ENCODE assay signal across 8 cellular contexts in the genomic region with DNA sequence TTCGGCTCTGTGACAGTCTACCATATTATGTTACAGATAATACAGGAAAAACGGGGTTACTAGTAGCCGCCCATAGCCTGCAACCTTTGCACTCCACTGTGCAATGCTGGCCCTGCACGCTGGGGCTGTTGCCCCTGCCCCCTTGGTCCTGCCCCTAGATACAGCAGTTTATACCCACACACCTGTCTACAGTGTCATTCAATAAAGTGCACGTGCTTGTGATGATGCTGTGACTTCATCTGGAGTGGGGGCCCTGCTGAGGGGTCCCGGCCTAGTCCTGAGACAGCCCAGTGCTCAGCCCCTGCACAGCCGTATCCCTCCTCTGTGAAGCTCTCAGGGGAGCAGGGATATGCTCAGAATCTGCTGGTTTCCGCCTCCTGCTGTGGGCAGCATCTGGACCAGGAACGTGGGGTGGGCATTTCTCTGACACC. TPM values are rescaled to one million over a fixed set of nuclear protein-coding genes. Genes with fewer than 3 reads are reported as not detected.
DNase-seq lines count a peak whose midpoint lies in the region; ATAC-seq and TF ChIP-seq lines count a peak whose summit lies in the region.

No MANE protein-coding gene starts in this region.

- H3K14ac ChIP-seq in neuronal stem cell (ENCODE audit: low read length) = no peak overlapping the region

- peaks cover 2% of the 10 kb centered on the region for H3K79me1 ChIP-seq in neuronal stem cell (ENCODE audit: low read depth, low read length)

- peak overlapping the region; percentile 93 for H3K4me3 ChIP-seq in CD4-positive, CD25-positive, alpha-beta regulatory T cell (ENCODE audit: low read depth, low read length)
- H3K4me3 ChIP-seq in fibroblast of the aortic adventitia (ENCODE audit: low read depth, low read length) (peak overlapping the region; percentile 84), neuronal stem cell (ENCODE audit: low read length in 2 of 2) (peak overlapping the region; percentile 25 to 76)

- peaks cover 12% of the 10 kb centered on the region for H3K36me3 Mint-ChIP-seq in CD4-positive, CD25-positive, alpha-beta regulatory T cell
- H3K36me3 Mint-ChIP-seq in T-cell = peaks cover 15% of the 10 kb centered on the region

- no peak for ATAC-seq in CD4-positive, CD25-positive, alpha-beta regulatory T cell (ENCODE audit: low read depth in 2 of 2)
- ATAC-seq in T-cell (replicated peaks in 1 of 4) (no peak), HG03439 (IDR thresholded peaks at IDR 0.05; ENCODE audit: unreplicated experiment) (no peak)

- no peak overlapping the region for H4K8ac ChIP-seq in neuronal stem cell (ENCODE audit: low read depth, low read length)

- no peaks in the 10 kb centered on the region for H3K27me3 ChIP-seq in CD4-positive, CD25-positive, alpha-beta regulatory T cell (ENCODE audit: control insufficient read depth, insufficient read depth, low read length)
- peaks cover 0 to 24% (median 0%) of the 10 kb centered on the region in 3 experiments for H3K27me3 ChIP-seq in neuronal stem cell (ENCODE audit: control insufficient read depth in 3 of 3, insufficient read depth in 3 of 3, low read depth in 1 of 3, low read length in 3 of 3)

- H2BK12ac ChIP-seq in neuronal stem cell (ENCODE audit: low read length) = peak overlapping the region; percentile 0

- no CpG with 5 or more reads among the region's 9 CpGs for WGBS in neuronal stem cell (ENCODE audit: extremely low coverage in 2 of 2, insufficient read length in 2 of 2, insufficient replicate concordance in 1 of 2), 2 donors

- no peak overlapping the region for H2BK120ac ChIP-seq in neuronal stem cell (ENCODE audit: low read depth, low read length)

- H3K36me3 ChIP-seq in CD4-positive, CD25-positive, alpha-beta regulatory T cell (ENCODE audit: control insufficient read depth, insufficient read depth, low read length) = no peaks in the 10 kb centered on the region
- peaks cover 0 to 32% of the 10 kb centered on the region in 2 donors for H3K36me3 ChIP-seq in neuronal stem cell (replicated peaks in 1 of 2; ENCODE audit: control insufficient read depth in 2 of 2, insufficient read depth in 2 of 2, low read length in 2 of 2)

- no peaks in the 10 kb centered on the region for H3K9me3 Mint-ChIP-seq in CD4-positive, CD25-positive, alpha-beta regulatory T cell
- H3K9me3 Mint-ChIP-seq in T-cell = no peaks in the 10 kb centered on the region

- H2BK5ac ChIP-seq in neuronal stem cell (ENCODE audit: low read length) = peak overlapping the region; percentile 62

- no peak overlapping the region for H2AFZ ChIP-seq in neuronal stem cell (ENCODE audit: low read length)

- no peak for TF ChIP-seq CTCF in fibroblast of the aortic adventitia (IDR thresholded peaks at IDR 0.05; ENCODE audit: insufficient read depth, low read length)

- POLR2A ChIA-PET in T-cell (lab: Charles Lee) = no interaction called here

- H3K18ac ChIP-seq in neuronal stem cell (ENCODE audit: low read length) = peak overlapping the region; percentile 95

- H3K4me3 Mint-ChIP-seq in CD4-positive, CD25-positive, alpha-beta regulatory T cell = peak overlapping the region; percentile 93 to 100 (median 98)
- peak overlapping the region; percentile 90 to 94 (median 91) for H3K4me3 Mint-ChIP-seq in T-cell

- H3K27ac ChIP-seq in CD4-positive, CD25-positive, alpha-beta regulatory T cell (ENCODE audit: insufficient read depth, low read length, poor library complexity, severe bottlenecking) = peak overlapping the region; percentile 84
- H3K27ac ChIP-seq in neuronal stem cell (replicated peaks; ENCODE audit: low read length) = no peak overlapping the region

- CTCF ChIA-PET in T-cell (lab: Charles Lee) = interaction anchor here in 1 of 2 donors (1.7 kb wide), 1 partner anchor 64 kb away, joined by 5 read pairs; no protein-coding TSS in a partner anchor

- peak overlapping the region; percentile 97 to 100 (median 97) for H3K27ac Mint-ChIP-seq in CD4-positive, CD25-positive, alpha-beta regulatory T cell
- H3K27ac Mint-ChIP-seq in T-cell = peak overlapping the region; percentile 97 to 99

- no peak overlapping the region for H3K9ac ChIP-seq in neuronal stem cell (ENCODE audit: low read depth, low read length, poor library complexity)

- DNase-seq in CD4-positive, CD25-positive, alpha-beta regulatory T cell = peak in 1 of 3 donors; percentile 34
- DNase-seq in T-cell (peak in 2 of 34 experiments; percentile 32 to 35), fibroblast of the aortic adventitia (ENCODE audit: low read depth) (no peak), neuronal stem cell (ENCODE audit: low spot score) (no peak), SHP77 (lab: John Stamatoyannopoulos, UW) (no peak), LoVo (ENCODE audit: low spot score) (no peak), NCI-H2171 (lab: John Stamatoyannopoulos, UW) (no peak)

- peak overlapping the region; percentile 99 for H2AK5ac ChIP-seq in neuronal stem cell (ENCODE audit: low read depth, low read length)

- peaks cover 6 to 51% (median 23%) of the 10 kb centered on the region in 4 donors for H3K4me1 Mint-ChIP-seq in CD4-positive, CD25-positive, alpha-beta regulatory T cell
- H3K4me1 Mint-ChIP-seq in T-cell = peaks cover 32 to 50% (median 45%) of the 10 kb centered on the region in 3 donors

- H2BK15ac ChIP-seq in neuronal stem cell (ENCODE audit: low read length) = peak overlapping the region; percentile 32

- peak overlapping the region; percentile 54 for H3K4me2 ChIP-seq in neuronal stem cell (ENCODE audit: insufficient read depth, low read length, poor library complexity, severe bottlenecking)

- H4K91ac ChIP-seq in neuronal stem cell (ENCODE audit: low read depth, low read length, poor library complexity) = peak overlapping the region; percentile 89

- peaks cover 20% of the 10 kb centered on the region for H3K27me3 Mint-ChIP-seq in CD4-positive, CD25-positive, alpha-beta regulatory T cell
- H3K27me3 Mint-ChIP-seq in T-cell = no peaks in the 10 kb centered on the region

- H3K4ac ChIP-seq in neuronal stem cell (ENCODE audit: low read length) = no peak overlapping the region

- H3K23ac ChIP-seq in neuronal stem cell (ENCODE audit: low read depth, low read length, poor library complexity) = peak overlapping the region; percentile 97

- H3K9me3 ChIP-seq in CD4-positive, CD25-positive, alpha-beta regulatory T cell (ENCODE audit: control insufficient read depth in 2 of 2, low read length in 2 of 2) = no peaks in the 10 kb centered on the region
- no peaks in the 10 kb centered on the region for H3K9me3 ChIP-seq in neuronal stem cell (replicated peaks in 1 of 2; ENCODE audit: control insufficient read depth in 2 of 2, insufficient read depth in 1 of 2, low read depth in 1 of 2, low read length in 2 of 2)

- H3K4me1 ChIP-seq in CD4-positive, CD25-positive, alpha-beta regulatory T cell (ENCODE audit: control insufficient read depth, insufficient read depth, low read length, poor library complexity, severe bottlenecking) = peaks cover 60% of the 10 kb centered on the region
- peaks cover 32 to 39% of the 10 kb centered on the region in 2 donors for H3K4me1 ChIP-seq in neuronal stem cell (ENCODE audit: control insufficient read depth in 2 of 2, insufficient read depth in 1 of 2, low read depth in 1 of 2, low read length in 2 of 2)

RNA-seq across cellular contexts. Expression of a gene that starts 1.2 kb away (rescaled TPM):
- total RNA-seq in CD4-positive, CD25-positive, alpha-beta regulatory T cell = 320 TPM
- polyA plus RNA-seq in CD4-positive, CD25-positive, alpha-beta regulatory T cell = 1,000 to 10,000 TPM; 1,249 to 1,544 (median 1,415) TPM
- total RNA-seq in T-cell = 100 to 1,000 TPM; 201 to 427 (median 243) TPM
- 20.9 and 24.2 TPM in 2 replicates for total RNA-seq in fibroblast of the aortic adventitia (ENCODE audit: low replicate concordance)
- 171 TPM for polyA plus RNA-seq in neuronal stem cell (2013, experiment 1 of 2)
- polyA plus RNA-seq in neuronal stem cell (2013, experiment 2 of 2) = 162 TPM

RNA-seq across cellular contexts. Expression of a gene that starts 5.6 kb away (rescaled TPM):
- total RNA-seq in CD4-positive, CD25-positive, alpha-beta regulatory T cell = 6.7 TPM
- 10 to 100 TPM in 2 of 4 donors, 1 to 10 TPM in 2; 3.5 to 94.8 (median 42.6) TPM for polyA plus RNA-seq in CD4-positive, CD25-positive, alpha-beta regulatory T cell
- total RNA-seq in T-cell (10 to 100 TPM in 4 of 5 donors, 1 to 10 TPM in 1; 2.1 to 35.5 (median 17.6) TPM), fibroblast of the aortic adventitia (ENCODE audit: low replicate concordance) (34.3 and 95.4 TPM in 2 replicates)
- 629 TPM for polyA plus RNA-seq in neuronal stem cell (2013, experiment 1 of 2)
- 604 TPM for polyA plus RNA-seq in neuronal stem cell (2013, experiment 2 of 2)

RNA-seq across cellular contexts. Expression of a gene that starts 7.5 kb away (rescaled TPM):
- total RNA-seq in CD4-positive, CD25-positive, alpha-beta regulatory T cell = 376 TPM
- 1,000 to 10,000 TPM; 1,701 to 2,097 (median 1,858) TPM for polyA plus RNA-seq in CD4-positive, CD25-positive, alpha-beta regulatory T cell
- total RNA-seq in T-cell (100 to 1,000 TPM; 276 to 654 (median 359) TPM), fibroblast of the aortic adventitia (ENCODE audit: low replicate concordance) (50.1 and 88.1 TPM in 2 replicates)
- 660 TPM for polyA plus RNA-seq in neuronal stem cell (2013, experiment 1 of 2)
- 657 TPM for polyA plus RNA-seq in neuronal stem cell (2013, experiment 2 of 2)

RNA-seq across cellular contexts. Expression of a gene that starts 15.7 kb away (rescaled TPM):
- total RNA-seq in CD4-positive, CD25-positive, alpha-beta regulatory T cell = not detected
- polyA plus RNA-seq in CD4-positive, CD25-positive, alpha-beta regulatory T cell = not detected
- total RNA-seq in T-cell = not detected
- total RNA-seq in fibroblast of the aortic adventitia (ENCODE audit: low replicate concordance) = not detected in 2 replicates
- not detected for polyA plus RNA-seq in neuronal stem cell (2013, experiment 1 of 2)
- 0.06 TPM for polyA plus RNA-seq in neuronal stem cell (2013, experiment 2 of 2)

RNA-seq across cellular contexts. Expression of a gene that starts 26.1 kb away (rescaled TPM):
- 188 TPM for total RNA-seq in CD4-positive, CD25-positive, alpha-beta regulatory T cell
- polyA plus RNA-seq in CD4-positive, CD25-positive, alpha-beta regulatory T cell = 1 to 10 TPM; 1.5 to 2.9 (median 2.5) TPM
- total RNA-seq in T-cell (100 to 1,000 TPM; 252 to 818 (median 459) TPM), fibroblast of the aortic adventitia (ENCODE audit: low replicate concordance) (5.3 and 6.9 TPM in 2 replicates)
- 50.4 TPM for polyA plus RNA-seq in neuronal stem cell (2013, experiment 1 of 2)
- 48.9 TPM for polyA plus RNA-seq in neuronal stem cell (2013, experiment 2 of 2)
